ENCODE assay signal across 18 cellular contexts in genomic region chr7:21370283-21370982, GRCh38. TPM values are rescaled to one million over a fixed set of nuclear protein-coding genes. Genes with fewer than 3 reads are reported as not detected.
DNase-seq lines count a peak whose midpoint lies in the region; ATAC-seq and TF ChIP-seq lines count a peak whose summit lies in the region.
"Had no signal": no experiment of that assay in that cellular context is flagged by ENCODE, and none has a peak within 500 bp of the region (broad histone marks: within the 10 kb centered on the region; RNA-seq: fewer than 3 reads in every experiment).

No MANE protein-coding gene starts in this region.

- H3K27me3 ChIP-seq in HUES64 (ENCODE audit: insufficient read depth, low read length), result no peaks in the 10 kb centered on the region
- no peaks in the 10 kb centered on the region for H3K27me3 ChIP-seq in left lung
- H3K27me3 ChIP-seq: body of pancreas had no signal

- peaks cover 35% of the 10 kb centered on the region for H3K4me1 Mint-ChIP-seq in activated CD4-positive, alpha-beta T cell treated with anti-CD3 and anti-CD28 coated beads, Interleukin-2, amount 10 ng/mL, durations not matched to agents 7 days and 5 days

- H3K36me3 ChIP-seq in HUES64 (ENCODE audit: insufficient read depth, low read length) (no peaks in the 10 kb centered on the region), left lung (no peaks in the 10 kb centered on the region)
- H3K36me3 ChIP-seq: lower lobe of right lung had no signal

- H3K4me1 ChIP-seq in HUES64 (ENCODE audit: insufficient read depth, low read length) (peaks cover 20% of the 10 kb centered on the region), left lung (peaks cover 0 to 5% of the 10 kb centered on the region in 2 donors)
- H3K4me1 ChIP-seq: lower lobe of right lung had no signal

- H3K9me3 ChIP-seq in HUES64 (ENCODE audit: insufficient read depth, low read depth, low read length), result peaks cover 31% of the 10 kb centered on the region
- no peaks in the 10 kb centered on the region for H3K9me3 ChIP-seq in left lung
- H3K9me3 ChIP-seq: lower lobe of right lung had no signal

- POLR2A ChIA-PET in activated CD4-positive, alpha-beta T cell treated with anti-CD3 and anti-CD28 coated beads, Interleukin-2, amount 10 ng/mL, durations not matched to agents 7 days and 5 days (lab: Charles Lee), result interaction anchor here (0.9 kb wide), 1 partner anchor 14 kb away, joined by 3 read pairs; no protein-coding TSS in a partner anchor

- H3K9ac ChIP-seq in HUES64 (ENCODE audit: low read depth, low read length), result no peak overlapping the region

- no peak for TF ChIP-seq CTCF in left lung (IDR thresholded peaks at IDR 0.05)

- no peak overlapping the region for H3K4me3 Mint-ChIP-seq in activated CD4-positive, alpha-beta T cell treated with anti-CD3 and anti-CD28 coated beads, Interleukin-2, amount 10 ng/mL, durations not matched to agents 7 days and 5 days
- H3K4me3 Mint-ChIP-seq: HFFc6, natural killer cell had no signal

- CTCF ChIA-PET in activated CD4-positive, alpha-beta T cell treated with anti-CD3 and anti-CD28 coated beads, Interleukin-2, amount 10 ng/mL, durations not matched to agents 7 days and 5 days (lab: Charles Lee), result interaction anchor here (0.7 to 1.1 kb wide), 4 partner anchors 8 to 43 kb away, joined by 3 to 4 read pairs (median 4); no protein-coding TSS in a partner anchor

- H3K4me3 ChIP-seq in HUES64 (ENCODE audit: low read length) (no peak overlapping the region), left lung (no peak overlapping the region)
- H3K4me3 ChIP-seq: body of pancreas, lower lobe of right lung had no signal

- H3K27me3 Mint-ChIP-seq in activated CD4-positive, alpha-beta T cell treated with anti-CD3 and anti-CD28 coated beads, Interleukin-2, amount 10 ng/mL, durations not matched to agents 7 days and 5 days, result no peaks in the 10 kb centered on the region

- H3K27ac ChIP-seq in HUES64 (ENCODE audit: low read depth, low read length) (peak overlapping the region; percentile 22; the same call in 1 of the 2 replicates), left lung (no peak overlapping the region)
- H3K27ac ChIP-seq: body of pancreas, lower lobe of right lung had no signal

- H3K36me3 Mint-ChIP-seq in activated CD4-positive, alpha-beta T cell treated with anti-CD3 and anti-CD28 coated beads, Interleukin-2, amount 10 ng/mL, durations not matched to agents 7 days and 5 days (ENCODE audit: low read depth), result peaks cover 18% of the 10 kb centered on the region
- H3K36me3 Mint-ChIP-seq: natural killer cell had no signal

- peaks cover 18% of the 10 kb centered on the region for H3K9me3 Mint-ChIP-seq in activated CD4-positive, alpha-beta T cell treated with anti-CD3 and anti-CD28 coated beads, Interleukin-2, amount 10 ng/mL, durations not matched to agents 7 days and 5 days
- H3K9me3 Mint-ChIP-seq: HFFc6, natural killer cell had no signal

- peak overlapping the region; percentile 14 for H3K27ac Mint-ChIP-seq in activated CD4-positive, alpha-beta T cell treated with anti-CD3 and anti-CD28 coated beads, Interleukin-2, amount 10 ng/mL, durations not matched to agents 7 days and 5 days
- H3K27ac Mint-ChIP-seq: HFFc6, natural killer cell had no signal

- 77% methylated on average over 9 of the region's 9 CpGs for WGBS in HUES64

- intact Hi-C loops in left lung (cut with DNase I), result no loop called here

- no peak for DNase-seq in activated CD4-positive, alpha-beta T cell treated with anti-CD3 and anti-CD28 coated beads, Interleukin-2, amount 10 ng/mL, durations not matched to agents 7 days and 5 days
- no peak for DNase-seq in activated CD4-positive, alpha-beta T cell treated with anti-CD3 and anti-CD28 coated beads, Interleukin-2, amount 50 U/mL, for 48 hours
- DNase-seq in NCI-H510A treated with DMSO at 0.1 percent for 48 hours (lab: John Stamatoyannopoulos, UW) (peak; percentile 93), left lung (no peak), NCI-H446 (lab: John Stamatoyannopoulos, UW) (no peak), NCI-H1048 (lab: John Stamatoyannopoulos, UW) (no peak)
- DNase-seq: activated CD8-positive, alpha-beta memory T cell treated with anti-CD3 and anti-CD28 coated beads for 24 hours; activated gamma-delta T cell; body of pancreas; erythroblast; GF-D8; HFFc6; lower lobe of right lung; natural killer cell; NK-92 treated with Interleukin-12 subunit alpha and Interleukin-12 subunit beta, amount 100 ng/mL, for 24 hours; SIG-M5 had no signal

- ATAC-seq in left lung (peak; percentile 51), GM18873 (IDR thresholded peaks at IDR 0.05; ENCODE audit: low FRiP score, unreplicated experiment) (no peak)
- ATAC-seq: body of pancreas, natural killer cell had no signal

RNA-seq across cellular contexts. Expression of gene SP4, which starts 57.5 kb away (rescaled TPM):
- 10 to 100 TPM; 30.9 to 38.8 TPM for total RNA-seq in activated CD4-positive, alpha-beta T cell treated with anti-CD3 and anti-CD28 coated beads, Interleukin-2, amount 10 ng/mL, durations not matched to agents 7 days and 5 days
- 15.3 TPM for polyA plus RNA-seq in HUES64 (2013, experiment 1 of 2)
- polyA plus RNA-seq in HUES64 (2013, experiment 2 of 2), result 14.8 TPM
- total RNA-seq in left lung, result 1 to 10 TPM; 4.3 to 5.6 TPM

Comparison
In these comparisons a context has a peak if more than half of its experiments do, and no peak if none do; other contexts are left out.
1. RNA of gene SP4, which starts 57.5 kb away (total RNA-seq): 30.9 to 38.8 TPM in activated CD4-positive, alpha-beta T cell treated with anti-CD3 and anti-CD28 coated beads, Interleukin-2, amount 10 ng/mL, durations not matched to agents 7 days and 5 days; 4.3 to 5.6 TPM in left lung; every median in the first group is over 4 times any median in the second.